ENCODE assay signal across 20 cellular contexts in the genomic region with DNA sequence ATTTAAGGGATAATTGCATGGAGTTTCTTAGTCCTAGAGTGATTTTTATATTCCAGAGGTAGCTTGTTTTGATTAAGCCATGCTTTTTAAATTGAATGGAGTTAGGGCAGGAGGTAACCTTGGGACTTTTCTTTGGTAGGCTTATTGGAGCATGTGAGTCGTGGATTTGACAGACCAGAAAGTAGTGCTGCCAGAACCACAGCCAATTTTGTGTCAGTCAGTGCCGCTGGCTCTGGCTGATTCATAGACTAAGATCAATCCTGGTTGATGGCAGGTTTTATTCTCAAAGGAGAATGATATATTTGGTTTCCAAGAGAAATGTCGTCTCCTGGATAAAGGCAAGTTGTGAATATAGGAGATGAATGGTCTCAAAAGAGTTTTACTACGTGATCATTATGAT. TPM values are rescaled to one million over a fixed set of nuclear protein-coding genes. Genes with fewer than 3 reads are reported as not detected.
DNase-seq lines count a peak whose midpoint lies in the region; ATAC-seq, FAIRE-seq and TF ChIP-seq lines count a peak whose summit lies in the region.
"Had no signal": no experiment of that assay in that cellular context is flagged by ENCODE, and none has a peak within 500 bp of the region (broad histone marks: within the 10 kb centered on the region; RNA-seq: fewer than 3 reads in every experiment).

No MANE protein-coding gene starts in this region.

- no peak for FAIRE-seq in GM12892 (lab: Jason Lieb, UNC)

- H3K4me3 Mint-ChIP-seq in WTC11 (no peak overlapping the region), progenitor cell of endocrine pancreas (ENCODE audit: low read depth) (no peak overlapping the region)
- H3K4me3 Mint-ChIP-seq: activated CD4-positive, alpha-beta T cell treated with anti-CD3 and anti-CD28 coated beads for 36 hours; activated naive CD4-positive, alpha-beta T cell treated with anti-CD3 and anti-CD28 coated beads, Interleukin-2, amount 10 ng/mL, durations not matched to agents 7 days and 5 days; naive B cell had no signal

- DNase-seq in HCEC 1CT = peak; percentile 40
- no peak for DNase-seq in WTC11 (ENCODE audit: low spot score)
- peak; percentile 42 for DNase-seq in fibroblast of peridontal ligament (ENCODE audit: extremely low read depth)
- no peak for DNase-seq in progenitor cell of endocrine pancreas (ENCODE audit: low spot score, unreplicated experiment)
- DNase-seq in activated CD4-positive, alpha-beta T cell treated with anti-CD3 and anti-CD28 coated beads, Interleukin-2, amount 50 U/mL, for 1 hour = no peak
- DNase-seq in GM12892 (ENCODE audit: insufficient read length) = no peak
- DNase-seq in occipital lobe (lab: John Stamatoyannopoulos, UW) = no peak
- no peak for DNase-seq in putamen (ENCODE audit: low spot score)
- DNase-seq: activated CD4-positive, alpha-beta T cell treated with anti-CD3 and anti-CD28 coated beads for 36 hours; activated CD8-positive, alpha-beta memory T cell treated with anti-CD3 and anti-CD28 coated beads, Interleukin-2, amount 50 U/mL, for 48 hours; activated naive CD4-positive, alpha-beta T cell treated with anti-CD3 and anti-CD28 coated beads, Interleukin-2, amount 10 ng/mL, durations not matched to agents 7 days and 5 days; COR-L47; effector CD4-positive, alpha-beta T cell; left ventricle myocardium inferior; naive B cell; NCI-H2029; NCI-H524; right cardiac atrium; stimulated activated CD4-positive, alpha-beta T cell treated with anti-CD3 and anti-CD28 coated beads, Interleukin-2, amount 100 ng/mL, for 24 hours; T1000 had no signal

- H3K4me1 Mint-ChIP-seq in WTC11 = peaks cover 69% of the 10 kb centered on the region
- H3K4me1 Mint-ChIP-seq in progenitor cell of endocrine pancreas (ENCODE audit: low read depth) = peaks cover 40% of the 10 kb centered on the region
- H3K4me1 Mint-ChIP-seq: activated naive CD4-positive, alpha-beta T cell treated with anti-CD3 and anti-CD28 coated beads, Interleukin-2, amount 10 ng/mL, durations not matched to agents 7 days and 5 days; naive B cell had no signal

- POLR2A ChIA-PET in WTC11 (lab: Charles Lee) = no interaction called here

- H3K36me3 Mint-ChIP-seq in WTC11 (peaks cover 12% of the 10 kb centered on the region; the same call in 1 of the 2 replicates), progenitor cell of endocrine pancreas (ENCODE audit: insufficient read depth) (peaks cover 13% of the 10 kb centered on the region)
- H3K36me3 Mint-ChIP-seq: activated naive CD4-positive, alpha-beta T cell treated with anti-CD3 and anti-CD28 coated beads, Interleukin-2, amount 10 ng/mL, durations not matched to agents 7 days and 5 days; naive B cell had no signal

- ATAC-seq in WTC11 = no peak
- ATAC-seq: activated CD4-positive, alpha-beta T cell treated with anti-CD3 and anti-CD28 coated beads for 36 hours; right cardiac atrium had no signal

- H3K27ac Mint-ChIP-seq in WTC11 (peak overlapping the region; percentile 11; the same call in 1 of the 2 replicates), progenitor cell of endocrine pancreas (peak overlapping the region; percentile 38)
- H3K27ac Mint-ChIP-seq: activated CD4-positive, alpha-beta T cell treated with anti-CD3 and anti-CD28 coated beads for 36 hours; activated naive CD4-positive, alpha-beta T cell treated with anti-CD3 and anti-CD28 coated beads, Interleukin-2, amount 10 ng/mL, durations not matched to agents 7 days and 5 days; naive B cell had no signal

- H3K27me3 Mint-ChIP-seq in WTC11 (ENCODE audit: low read depth) (no peaks in the 10 kb centered on the region), progenitor cell of endocrine pancreas (no peaks in the 10 kb centered on the region)

- H3K9me3 Mint-ChIP-seq in WTC11 = no peaks in the 10 kb centered on the region
- H3K9me3 Mint-ChIP-seq in progenitor cell of endocrine pancreas (ENCODE audit: low read depth) = no peaks in the 10 kb centered on the region
- H3K9me3 Mint-ChIP-seq: activated naive CD4-positive, alpha-beta T cell treated with anti-CD3 and anti-CD28 coated beads, Interleukin-2, amount 10 ng/mL, durations not matched to agents 7 days and 5 days had no signal

- TF ChIP-seq POLR2A in GM12892 (IDR thresholded peaks at IDR 0.05; ENCODE audit: low read depth, low read length) = no peak

- CTCF ChIA-PET in WTC11 (lab: Charles Lee) = interaction anchor here (0.6 kb wide), 1 partner anchor 8 kb away, joined by 4 read pairs; no protein-coding TSS in a partner anchor

- TF ChIP-seq CTCF in WTC11 (IDR thresholded peaks at IDR 0.05) (no peak), progenitor cell of endocrine pancreas (IDR thresholded peaks at IDR 0.05; ENCODE audit: unreplicated experiment) (no peak)

TF ChIP-seq in WTC11, 78 proteins besides CTCF, POLR2A, EP300 and RAD21 (continues in another document):
- TF ChIP-seq, protein P1, sequence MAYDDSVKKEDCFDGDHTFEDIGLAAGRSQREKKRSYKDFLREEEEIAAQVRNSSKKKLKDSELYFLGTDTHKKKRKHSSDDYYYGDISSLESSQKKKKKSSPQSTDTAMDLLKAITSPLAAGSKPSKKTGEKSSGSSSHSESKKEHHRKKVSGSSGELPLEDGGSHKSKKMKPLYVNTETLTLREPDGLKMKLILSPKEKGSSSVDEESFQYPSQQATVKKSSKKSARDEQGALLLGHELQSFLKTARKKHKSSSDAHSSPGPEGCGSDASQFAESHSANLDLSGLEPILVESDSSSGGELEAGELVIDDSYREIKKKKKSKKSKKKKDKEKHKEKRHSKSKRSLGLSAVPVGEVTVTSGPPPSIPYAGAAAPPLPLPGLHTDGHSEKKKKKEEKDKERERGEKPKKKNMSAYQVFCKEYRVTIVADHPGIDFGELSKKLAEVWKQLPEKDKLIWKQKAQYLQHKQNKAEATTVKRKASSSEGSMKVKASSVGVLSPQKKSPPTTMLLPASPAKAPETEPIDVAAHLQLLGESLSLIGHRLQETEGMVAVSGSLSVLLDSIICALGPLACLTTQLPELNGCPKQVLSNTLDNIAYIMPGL (CRISPR knock-in tag; IDR thresholded peaks at IDR 0.05) = no peak
- TF ChIP-seq, protein P2, sequence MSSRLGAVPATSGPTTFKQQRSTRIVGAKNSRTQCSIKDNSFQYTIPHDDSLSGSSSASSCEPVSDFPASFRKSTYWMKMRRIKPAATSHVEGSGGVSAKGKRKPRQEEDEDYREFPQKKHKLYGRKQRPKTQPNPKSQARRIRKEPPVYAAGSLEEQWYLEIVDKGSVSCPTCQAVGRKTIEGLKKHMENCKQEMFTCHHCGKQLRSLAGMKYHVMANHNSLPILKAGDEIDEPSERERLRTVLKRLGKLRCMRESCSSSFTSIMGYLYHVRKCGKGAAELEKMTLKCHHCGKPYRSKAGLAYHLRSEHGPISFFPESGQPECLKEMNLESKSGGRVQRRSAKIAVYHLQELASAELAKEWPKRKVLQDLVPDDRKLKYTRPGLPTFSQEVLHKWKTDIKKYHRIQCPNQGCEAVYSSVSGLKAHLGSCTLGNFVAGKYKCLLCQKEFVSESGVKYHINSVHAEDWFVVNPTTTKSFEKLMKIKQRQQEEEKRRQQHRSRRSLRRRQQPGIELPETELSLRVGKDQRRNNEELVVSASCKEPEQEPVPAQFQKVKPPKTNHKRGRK (CRISPR knock-in tag; IDR thresholded peaks at IDR 0.05; ENCODE audit: borderline replicate concordance) = no peak
- TF ChIP-seq, protein P3, sequence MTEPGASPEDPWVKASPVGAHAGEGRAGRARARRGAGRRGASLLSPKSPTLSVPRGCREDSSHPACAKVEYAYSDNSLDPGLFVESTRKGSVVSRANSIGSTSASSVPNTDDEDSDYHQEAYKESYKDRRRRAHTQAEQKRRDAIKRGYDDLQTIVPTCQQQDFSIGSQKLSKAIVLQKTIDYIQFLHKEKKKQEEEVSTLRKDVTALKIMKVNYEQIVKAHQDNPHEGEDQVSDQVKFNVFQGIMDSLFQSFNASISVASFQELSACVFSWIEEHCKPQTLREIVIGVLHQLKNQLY (CRISPR knock-in tag; IDR thresholded peaks at IDR 0.05) = no peak
- TF ChIP-seq, protein P4, sequence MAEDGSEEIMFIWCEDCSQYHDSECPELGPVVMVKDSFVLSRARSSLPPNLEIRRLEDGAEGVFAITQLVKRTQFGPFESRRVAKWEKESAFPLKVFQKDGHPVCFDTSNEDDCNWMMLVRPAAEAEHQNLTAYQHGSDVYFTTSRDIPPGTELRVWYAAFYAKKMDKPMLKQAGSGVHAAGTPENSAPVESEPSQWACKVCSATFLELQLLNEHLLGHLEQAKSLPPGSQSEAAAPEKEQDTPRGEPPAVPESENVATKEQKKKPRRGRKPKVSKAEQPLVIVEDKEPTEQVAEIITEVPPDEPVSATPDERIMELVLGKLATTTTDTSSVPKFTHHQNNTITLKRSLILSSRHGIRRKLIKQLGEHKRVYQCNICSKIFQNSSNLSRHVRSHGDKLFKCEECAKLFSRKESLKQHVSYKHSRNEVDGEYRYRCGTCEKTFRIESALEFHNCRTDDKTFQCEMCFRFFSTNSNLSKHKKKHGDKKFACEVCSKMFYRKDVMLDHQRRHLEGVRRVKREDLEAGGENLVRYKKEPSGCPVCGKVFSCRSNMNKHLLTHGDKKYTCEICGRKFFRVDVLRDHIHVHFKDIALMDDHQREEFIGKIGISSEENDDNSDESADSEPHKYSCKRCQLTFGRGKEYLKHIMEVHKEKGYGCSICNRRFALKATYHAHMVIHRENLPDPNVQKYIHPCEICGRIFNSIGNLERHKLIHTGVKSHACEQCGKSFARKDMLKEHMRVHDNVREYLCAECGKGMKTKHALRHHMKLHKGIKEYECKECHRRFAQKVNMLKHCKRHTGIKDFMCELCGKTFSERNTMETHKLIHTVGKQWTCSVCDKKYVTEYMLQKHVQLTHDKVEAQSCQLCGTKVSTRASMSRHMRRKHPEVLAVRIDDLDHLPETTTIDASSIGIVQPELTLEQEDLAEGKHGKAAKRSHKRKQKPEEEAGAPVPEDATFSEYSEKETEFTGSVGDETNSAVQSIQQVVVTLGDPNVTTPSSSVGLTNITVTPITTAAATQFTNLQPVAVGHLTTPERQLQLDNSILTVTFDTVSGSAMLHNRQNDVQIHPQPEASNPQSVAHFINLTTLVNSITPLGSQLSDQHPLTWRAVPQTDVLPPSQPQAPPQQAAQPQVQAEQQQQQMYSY (CRISPR knock-in tag; IDR thresholded peaks at IDR 0.05) = no peak
- TF ChIP-seq NR2C2 (CRISPR knock-in tag; IDR thresholded peaks at IDR 0.05) = no peak
- TF ChIP-seq, protein P5, sequence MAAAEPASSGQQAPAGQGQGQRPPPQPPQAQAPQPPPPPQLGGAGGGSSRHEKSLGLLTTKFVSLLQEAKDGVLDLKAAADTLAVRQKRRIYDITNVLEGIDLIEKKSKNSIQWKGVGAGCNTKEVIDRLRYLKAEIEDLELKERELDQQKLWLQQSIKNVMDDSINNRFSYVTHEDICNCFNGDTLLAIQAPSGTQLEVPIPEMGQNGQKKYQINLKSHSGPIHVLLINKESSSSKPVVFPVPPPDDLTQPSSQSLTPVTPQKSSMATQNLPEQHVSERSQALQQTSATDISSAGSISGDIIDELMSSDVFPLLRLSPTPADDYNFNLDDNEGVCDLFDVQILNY (CRISPR knock-in tag; IDR thresholded peaks at IDR 0.05) = no peak

RNA-seq across cellular contexts. Expression of a gene that starts 20.3 kb away (rescaled TPM):
- 157 to 185 TPM (median 173 TPM) in 3 replicates for total RNA-seq in WTC11 (2021)
- 116 and 121 TPM in 2 replicates for total RNA-seq in progenitor cell of endocrine pancreas
- 5.6 TPM for polyA plus RNA-seq in GM12892 (2012; ENCODE audit: missing spikeins)
- 29.3 TPM for total RNA-seq in occipital lobe

Comparison
In these comparisons a context has a peak if more than half of its experiments do, and no peak if none do; other contexts are left out.
1. DNase-seq: peak in HCEC 1CT (single experiment) and fibroblast of peridontal ligament (single experiment); none in WTC11 (single experiment), progenitor cell of endocrine pancreas (single experiment), activated CD4-positive, alpha-beta T cell treated with anti-CD3 and anti-CD28 coated beads, Interleukin-2, amount 50 U/mL, for 1 hour (single experiment), GM12892 (single experiment), occipital lobe (single experiment) and putamen (single experiment).